In genomic region chr9:86046080-86046636, GRCh38 we compare ENCODE assay signal across 21 cellular contexts.
"Had no signal": no experiment of that assay in that cellular context is flagged by ENCODE, and none has a peak within 500 bp of the region (broad histone marks: within the 10 kb centered on the region; RNA-seq: fewer than 3 reads in every experiment).

No MANE protein-coding gene starts in this region.

- H3K27me3 ChIP-seq: adrenal gland, ascending aorta, brain microvascular endothelial cell, hepatocyte, sigmoid colon had no signal

- H3K4me1 Mint-ChIP-seq: activated CD4-positive, alpha-beta T cell treated with anti-CD3 and anti-CD28 coated beads, Interleukin-2, amount 10 ng/mL, durations not matched to agents 7 days and 5 days; memory B cell; stimulated activated memory B cell treated with anti-CD40 and anti-IgM and Interleukin-4, amounts not matched to agents 10 μg/mL and 1 μg/mL and 100 μg/mL, for 72 hours had no signal

- H3K27ac Mint-ChIP-seq: activated CD4-positive, alpha-beta T cell treated with anti-CD3 and anti-CD28 coated beads, Interleukin-2, amount 10 ng/mL, durations not matched to agents 7 days and 5 days; activated CD8-positive, alpha-beta T cell treated with anti-CD3 and anti-CD28 coated beads for 36 hours; activated naive CD8-positive, alpha-beta T cell; activated T-cell treated with anti-CD3 and anti-CD28 coated beads, Interleukin-2, amount 50 U/mL, for 24 hours; activated T-helper 2 cell treated with anti-CD3 and anti-CD28 coated beads, Interferon-gamma antibody, Interleukin-2, Interleukin-4, amounts not matched to agents 10 μg/mL and 5 μg/mL and 100 μg/mL, durations not matched to agents 14 hours and 24 hours and 36 hours; memory B cell; stimulated activated memory B cell treated with anti-CD40 and anti-IgM and Interleukin-4, amounts not matched to agents 10 μg/mL and 1 μg/mL and 100 μg/mL, for 72 hours had no signal

- H3K36me3 ChIP-seq: adrenal gland, ascending aorta, brain microvascular endothelial cell, sigmoid colon had no signal

- H3K9me3 ChIP-seq: adrenal gland, ascending aorta, sigmoid colon had no signal

- H3K4me3 ChIP-seq: adrenal gland, ascending aorta, hepatocyte, sigmoid colon, smooth muscle cell had no signal

- H3K4me1 ChIP-seq: ascending aorta had no signal

- ATAC-seq: activated CD8-positive, alpha-beta T cell treated with anti-CD3 and anti-CD28 coated beads for 36 hours; stimulated activated memory B cell treated with anti-CD40 and anti-IgM and Interleukin-4, amounts not matched to agents 10 μg/mL and 1 μg/mL and 100 μg/mL, for 72 hours had no signal

- H3K36me3 Mint-ChIP-seq: activated naive CD8-positive, alpha-beta T cell; memory B cell; stimulated activated memory B cell treated with anti-CD40 and anti-IgM and Interleukin-4, amounts not matched to agents 10 μg/mL and 1 μg/mL and 100 μg/mL, for 72 hours had no signal

- H3K4me3 Mint-ChIP-seq: activated CD4-positive, alpha-beta T cell treated with anti-CD3 and anti-CD28 coated beads, Interleukin-2, amount 10 ng/mL, durations not matched to agents 7 days and 5 days; activated CD8-positive, alpha-beta T cell treated with anti-CD3 and anti-CD28 coated beads for 36 hours; activated naive CD8-positive, alpha-beta T cell; activated T-cell treated with anti-CD3 and anti-CD28 coated beads, Interleukin-2, amount 50 U/mL, for 24 hours; memory B cell; stimulated activated memory B cell treated with anti-CD40 and anti-IgM and Interleukin-4, amounts not matched to agents 10 μg/mL and 1 μg/mL and 100 μg/mL, for 72 hours; type B pancreatic cell had no signal

- DNase-seq: activated CD4-positive, alpha-beta T cell treated with anti-CD3 and anti-CD28 coated beads, Interleukin-2, amount 10 ng/mL, durations not matched to agents 7 days and 5 days; activated CD4-positive, CD25-positive, alpha-beta regulatory T cell treated with anti-CD3 and anti-CD28 coated beads, Interleukin-2, amount 50 U/mL, for 72 hours; activated CD8-positive, alpha-beta T cell treated with anti-CD3 and anti-CD28 coated beads for 36 hours; activated naive CD4-positive, alpha-beta T cell; activated T-cell treated with anti-CD3 and anti-CD28 coated beads, Interleukin-2, amount 50 U/mL, for 24 hours; brain microvascular endothelial cell; effector memory CD4-positive, alpha-beta T cell; foreskin melanocyte; glutamatergic neuron; retina; sigmoid colon; stimulated activated CD4-positive, alpha-beta T cell treated with anti-CD3 and anti-CD28 coated beads, Interleukin-15, amount 100 ng/mL, for 24 hours had no signal

- H3K9me3 Mint-ChIP-seq: activated CD4-positive, alpha-beta T cell treated with anti-CD3 and anti-CD28 coated beads, Interleukin-2, amount 10 ng/mL, durations not matched to agents 7 days and 5 days; activated CD8-positive, alpha-beta T cell treated with anti-CD3 and anti-CD28 coated beads for 36 hours; activated T-cell treated with anti-CD3 and anti-CD28 coated beads, Interleukin-2, amount 50 U/mL, for 24 hours; activated T-helper 2 cell treated with anti-CD3 and anti-CD28 coated beads, Interferon-gamma antibody, Interleukin-2, Interleukin-4, amounts not matched to agents 10 μg/mL and 5 μg/mL and 100 μg/mL, durations not matched to agents 14 hours and 24 hours and 36 hours; memory B cell; type B pancreatic cell had no signal

- H3K27ac ChIP-seq: ascending aorta, brain microvascular endothelial cell, hepatocyte, sigmoid colon had no signal

- H3K27me3 Mint-ChIP-seq: activated CD8-positive, alpha-beta T cell treated with anti-CD3 and anti-CD28 coated beads for 36 hours; activated naive CD8-positive, alpha-beta T cell; activated T-cell treated with anti-CD3 and anti-CD28 coated beads, Interleukin-2, amount 50 U/mL, for 24 hours; stimulated activated memory B cell treated with anti-CD40 and anti-IgM and Interleukin-4, amounts not matched to agents 10 μg/mL and 1 μg/mL and 100 μg/mL, for 72 hours; type B pancreatic cell had no signal
